Comparison of ENCODE assay signal across 24 cellular contexts in genomic region chr1:221343106-221343505, GRCh38.
"Had no signal": no experiment of that assay in that cellular context is flagged by ENCODE, and none has a peak within 500 bp of the region (broad histone marks: within the 10 kb centered on the region; RNA-seq: fewer than 3 reads in every experiment).

No MANE protein-coding gene starts in this region.

- H3K36me3 ChIP-seq: neutrophil, pancreas, right lobe of liver, sigmoid colon, stomach, thoracic aorta, thyroid gland, tibial nerve, upper lobe of left lung, vagina had no signal

- H3K4me1 ChIP-seq: pancreas, psoas muscle, right lobe of liver, sigmoid colon, stomach, thyroid gland, tibial nerve, upper lobe of left lung, vagina had no signal

- H3K27me3 ChIP-seq: neutrophil, pancreas, right lobe of liver, sigmoid colon, stomach, thyroid gland, tibial nerve, upper lobe of left lung, vagina had no signal

- FAIRE-seq: pancreas, small intestine, urothelium cell line had no signal

- H3K9me3 ChIP-seq: neutrophil, pancreas, psoas muscle, right lobe of liver, sigmoid colon, stomach, thoracic aorta, thyroid gland, tibial nerve, upper lobe of left lung, vagina had no signal

- H3K4me3 ChIP-seq: pancreas, psoas muscle, right lobe of liver, sigmoid colon, stomach, thoracic aorta, thyroid gland, tibial nerve, upper lobe of left lung, vagina had no signal

- H3K27ac ChIP-seq: neutrophil, pancreas, psoas muscle, right lobe of liver, sigmoid colon, stomach, thoracic aorta, thyroid gland, tibial nerve, upper lobe of left lung, vagina had no signal

- DNase-seq: naive thymus-derived CD8-positive, alpha-beta T cell; nephron progenitor cell; nucleus accumbens; pancreas; psoas muscle; right cardiac atrium; right lobe of liver; sigmoid colon; small intestine; stimulated activated CD4-positive, alpha-beta T cell treated with anti-CD3 and anti-CD28 coated beads, Interleukin-15, amount 100 ng/mL, for 24 hours; stimulated activated CD4-positive, alpha-beta T cell treated with anti-CD3 and anti-CD28 coated beads, Interleukin-2, amount 100 ng/mL, for 24 hours; stimulated activated CD4-positive, alpha-beta T cell treated with anti-CD3 and anti-CD28 coated beads, Interleukin-2, amount 100 ng/mL, for 48 hours; stimulated activated CD4-positive, alpha-beta T cell treated with anti-CD3 and anti-CD28 coated beads, Interleukin-4, amount 100 ng/mL, for 24 hours; stimulated activated naive B cell treated with anti-CD40 and anti-IgM and Interleukin-4, amounts not matched to agents 10 μg/mL and 1 μg/mL and 100 μg/mL, for 72 hours; stimulated activated naive CD4-positive, alpha-beta T cell treated with Interleukin-2 at 50 U/mL for 16 hours; stomach; thyroid gland; trophoblast cell; upper lobe of left lung had no signal
